In genomic region chr16:89489731-89490385, GRCh38 we compare ENCODE assay signal across 8 cellular contexts. TPM values are rescaled to one million over a fixed set of nuclear protein-coding genes. Genes with fewer than 3 reads are reported as not detected.
DNase-seq lines count a peak whose midpoint lies in the region; ATAC-seq and TF ChIP-seq lines count a peak whose summit lies in the region.

No MANE protein-coding gene starts in this region.

- H4K20me1 ChIP-seq in SK-N-SH (ENCODE audit: insufficient read depth), result peaks cover 42% of the 10 kb centered on the region

- peak overlapping the region; percentile 73; the same call in 1 of the 2 replicates for H3K9ac ChIP-seq in SK-N-SH

- TF ChIP-seq RAD21 in SK-N-SH (IDR thresholded peaks at IDR 0.05; ENCODE audit: low read length), result no peak

- H3F3A ChIP-seq in SK-N-SH (replicated peaks; ENCODE audit: insufficient read depth), result peaks cover 12% of the 10 kb centered on the region

- DNase-seq in SK-N-SH, result peak; percentile 54
- DNase-seq in activated T-helper 9 cell treated with anti-CD3 and anti-CD28 coated beads, Interleukin-2, amount 50 U/mL, for 16 hours (ENCODE audit: low read depth), result peak; percentile 5
- DNase-seq in immature natural killer cell, result no peak
- DNase-seq in substantia nigra (lab: John Stamatoyannopoulos, UW), result peak in 2 of 49 donors; percentile 13 to 15
- no peak for DNase-seq in RPMI8226
- no peak for DNase-seq in NCI-H1930 (lab: John Stamatoyannopoulos, UW)
- no peak for DNase-seq in effector CD8-positive, alpha-beta T cell (lab: John Stamatoyannopoulos, UW)

- CTCF ChIA-PET in SK-N-SH (lab: Yijun Ruan, JAX), result interaction anchor here (1.7 kb wide), 1 partner anchor 74 kb away, joined by 4 read pairs; no protein-coding TSS in a partner anchor

- no peak for TF ChIP-seq EP300 in SK-N-SH (IDR thresholded peaks at IDR 0.05; ENCODE audit: borderline replicate concordance in 1 of 2, low read depth in 1 of 2, low read length in 1 of 2)

- no peaks in the 10 kb centered on the region for H3K9me2 ChIP-seq in SK-N-SH

- H3K4me2 ChIP-seq in SK-N-SH, result peak overlapping the region; percentile 81; the same call in 1 of the 2 replicates

- POLR2A ChIA-PET in SK-N-SH (lab: Yijun Ruan, JAX), result interaction anchor here (1.2 kb wide), 1 partner anchor 81 kb away, joined by 3 read pairs; no protein-coding TSS in a partner anchor

- no peak for ATAC-seq in SK-N-SH treated with all-trans-retinoic acid at 6 μM for 48 hours

- H3K4me1 Mint-ChIP-seq in immature natural killer cell, result peaks cover 66 to 72% of the 10 kb centered on the region in 2 donors

- H3K36me3 ChIP-seq in SK-N-SH (replicated peaks in 1 of 2; ENCODE audit: control insufficient read depth in 1 of 2, insufficient read depth in 2 of 2, low read length in 1 of 2), result peaks cover 0 to 6% of the 10 kb centered on the region in 2 experiments

- no peaks in the 10 kb centered on the region for H3K36me3 Mint-ChIP-seq in immature natural killer cell

- peaks cover 73% of the 10 kb centered on the region for H3K79me2 ChIP-seq in SK-N-SH (ENCODE audit: insufficient read depth)

- H3K27me3 Mint-ChIP-seq in immature natural killer cell (ENCODE audit: low read depth in 3 of 3), result peaks cover 21 to 32% (median 23%) of the 10 kb centered on the region in 3 donors

- H3K4me3 Mint-ChIP-seq in immature natural killer cell, result peak overlapping the region in 3 of 5 donors; percentile 84 to 99 (median 87)

- peak overlapping the region; percentile 62 to 63; a peak in 3 of 4 replicates for H3K4me3 ChIP-seq in SK-N-SH (ENCODE audit: low read depth in 2 of 2, low read length in 1 of 2)

- peaks cover 12 to 23% of the 10 kb centered on the region in 2 experiments for H3K4me1 ChIP-seq in SK-N-SH (ENCODE audit: control insufficient read depth in 1 of 2, insufficient read depth in 2 of 2, low read depth in 1 of 2, low read length in 1 of 2)

- peak overlapping the region in 2 of 6 donors; percentile 97 to 99 for H3K27ac Mint-ChIP-seq in immature natural killer cell

- H3K27me3 ChIP-seq in SK-N-SH (ENCODE audit: insufficient read depth), result no peaks in the 10 kb centered on the region

- no CpG with 5 or more reads among the region's 94 CpGs for WGBS in SK-N-SH (ENCODE audit: low lambda C conversion rate)

- H2AFZ ChIP-seq in SK-N-SH (ENCODE audit: low read depth), result no peak overlapping the region

- no peaks in the 10 kb centered on the region for H3K9me3 Mint-ChIP-seq in immature natural killer cell

- no peaks in the 10 kb centered on the region for H3K9me3 ChIP-seq in SK-N-SH

- no peak for TF ChIP-seq CTCF in SK-N-SH (IDR thresholded peaks at IDR 0.05)

- H3K27ac ChIP-seq in SK-N-SH (ENCODE audit: low read depth in 2 of 2, low read length in 1 of 2) (peak overlapping the region; percentile 68 to 72), substantia nigra (ENCODE audit: low read depth, low read length, poor library complexity, severe bottlenecking) (peak overlapping the region; percentile 70)

TF ChIP-seq in SK-N-SH, 30 proteins besides CTCF, POLR2A, EP300 and RAD21:
- no peak for TF ChIP-seq FOSL2 (IDR thresholded peaks at IDR 0.05; ENCODE audit: borderline replicate concordance, low read depth)
- TF ChIP-seq REST (IDR thresholded peaks at IDR 0.05; ENCODE audit: low read depth, low read length), result no peak
- TF ChIP-seq RFX5 (IDR thresholded peaks at IDR 0.05; ENCODE audit: low read length), result no peak

TF ChIP-seq in SK-N-SH treated with all-trans-retinoic acid at 6 μM for 48 hours, 23 proteins besides CTCF, POLR2A, EP300 and RAD21 (continues in another document):
- TF ChIP-seq ZFP30 (CRISPR knock-in tag; IDR thresholded peaks at IDR 0.05) (no peak), TOX (CRISPR knock-in tag; IDR thresholded peaks at IDR 0.05; ENCODE audit: borderline replicate concordance) (no peak), TSHZ2 (CRISPR knock-in tag; IDR thresholded peaks at IDR 0.05) (no peak), CSDC2 (CRISPR knock-in tag; IDR thresholded peaks at IDR 0.05) (no peak), ZC3H10 (CRISPR knock-in tag; IDR thresholded peaks at IDR 0.05) (no peak), GLIS3 (CRISPR knock-in tag; IDR thresholded peaks at IDR 0.05) (no peak), ISL1 (CRISPR knock-in tag; IDR thresholded peaks at IDR 0.05) (no peak), ZFP3 (CRISPR knock-in tag; IDR thresholded peaks at IDR 0.05) (no peak), POU6F1 (CRISPR knock-in tag; IDR thresholded peaks at IDR 0.05; ENCODE audit: borderline replicate concordance, low read depth) (no peak), OSR1 (CRISPR knock-in tag; IDR thresholded peaks at IDR 0.05) (no peak), ZNF565 (CRISPR knock-in tag; conservative IDR thresholded peaks at IDR 0.05; ENCODE audit: low read depth) (no peak), PATZ1 (CRISPR knock-in tag; IDR thresholded peaks at IDR 0.05; ENCODE audit: borderline replicate concordance) (no peak), SNAI2 (CRISPR knock-in tag; IDR thresholded peaks at IDR 0.05) (no peak), PPARA (CRISPR knock-in tag; IDR thresholded peaks at IDR 0.05; ENCODE audit: borderline replicate concordance) (no peak), ARNTL (CRISPR knock-in tag; IDR thresholded peaks at IDR 0.05; ENCODE audit: borderline replicate concordance, low read depth) (no peak)

RNA-seq across cellular contexts. Expression of gene ANKRD11, which starts 0.5 kb away (rescaled TPM):
- polyA plus RNA-seq in SK-N-SH (2012; rRNA removed) (31.1 and 50.2 TPM in 2 replicates), immature natural killer cell (10 to 100 TPM in 1 of 3 donors, 1 to 10 TPM in 2; 3.7 to 14.3 (median 8.5) TPM)
- polyA plus RNA-seq in SK-N-SH (2012; cell fraction: cytosol; rRNA removed), result 35.1 and 42.0 TPM in 2 replicates
- polyA plus RNA-seq in SK-N-SH (2012; cell fraction: nucleus; rRNA removed), result 122 and 132 TPM in 2 replicates

RNA-seq across cellular contexts. Expression of gene SPG7, which starts 18.3 kb away (rescaled TPM):
- polyA plus RNA-seq in SK-N-SH (2012; rRNA removed) (100 and 107 TPM in 2 replicates), immature natural killer cell (10 to 100 TPM; 39.7 to 48.4 (median 41.0) TPM)
- polyA plus RNA-seq in SK-N-SH (2012; cell fraction: cytosol; rRNA removed), result 39.4 and 45.3 TPM in 2 replicates
- 647 and 650 TPM in 2 replicates for polyA plus RNA-seq in SK-N-SH (2012; cell fraction: nucleus; rRNA removed)

Comparison
In these comparisons a context has a peak if more than half of its experiments do, and no peak if none do; other contexts are left out.
1. DNase-seq: peak in SK-N-SH (single experiment) and activated T-helper 9 cell treated with anti-CD3 and anti-CD28 coated beads, Interleukin-2, amount 50 U/mL, for 16 hours (single experiment); none in immature natural killer cell (0 of 3), RPMI8226 (single experiment), NCI-H1930 (0 of 2) and effector CD8-positive, alpha-beta T cell (single experiment).